ENCODE assay signal across 8 cellular contexts in the genomic region with DNA sequence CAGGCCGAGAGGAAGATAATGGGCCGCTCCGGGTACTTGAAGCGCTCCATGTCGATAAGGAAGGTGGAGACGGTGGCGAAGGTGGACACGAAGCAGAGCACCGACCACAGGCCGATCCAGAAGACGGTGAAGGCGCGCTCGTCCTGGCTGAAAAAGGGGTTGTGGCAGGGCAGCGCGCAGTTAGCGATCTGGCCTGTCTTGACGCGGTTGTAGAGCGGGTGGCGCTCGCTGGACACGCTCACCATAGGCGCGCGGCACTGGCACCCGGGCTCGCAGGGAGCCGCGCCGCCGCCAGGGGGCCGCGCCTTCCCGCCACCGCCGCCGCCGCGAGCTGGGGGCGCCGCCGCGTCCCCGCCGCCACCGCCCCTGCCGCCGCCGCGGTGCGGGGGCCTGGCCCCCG. TPM values are rescaled to one million over a fixed set of nuclear protein-coding genes. Genes with fewer than 3 reads are reported as not detected.
DNase-seq lines count a peak whose midpoint lies in the region; ATAC-seq and TF ChIP-seq lines count a peak whose summit lies in the region.

No MANE protein-coding gene starts in this region.

- no peaks in the 10 kb centered on the region for H3K36me3 ChIP-seq in esophagus squamous epithelium
- H3K36me3 ChIP-seq in muscle layer of duodenum (ENCODE audit: control insufficient read depth in 1 of 2, insufficient read depth in 2 of 2, low read length in 2 of 2), result no peaks in the 10 kb centered on the region
- no peaks in the 10 kb centered on the region for H3K36me3 ChIP-seq in tibial artery

- TF ChIP-seq CTCF in esophagus squamous epithelium (IDR thresholded peaks at IDR 0.05) (peak in 5 of 6 experiments; percentile 32 to 60 (median 50)), tibial artery (IDR thresholded peaks at IDR 0.05) (peak; percentile 36 to 70)

- DNase-seq in EH (ENCODE audit: low read depth) (peak; percentile 73), KBM-7 (peak; percentile 72), esophagus squamous epithelium (lab: John Stamatoyannopoulos, UW) (no peak), tibial artery (peak; percentile 57 to 80)
- peak; percentile 71 for DNase-seq in activated CD8-positive, alpha-beta memory T cell treated with anti-CD3 and anti-CD28 coated beads for 24 hours
- no peak for DNase-seq in effector CD4-positive, alpha-beta T cell

- peak; percentile 26 for ATAC-seq in GM21367 (IDR thresholded peaks at IDR 0.05; ENCODE audit: unreplicated experiment)

- H3K27me3 ChIP-seq in esophagus squamous epithelium (peaks cover 0 to 65% (median 0%) of the 10 kb centered on the region in 4 donors), muscle layer of duodenum (ENCODE audit: low read depth, low read length) (peaks cover 4% of the 10 kb centered on the region), tibial artery (no peaks in the 10 kb centered on the region)

- in situ Hi-C loops in KBM-7 (cut with MboI; ENCODE audit: low pct_unique_long_range_greater_than_20kb, low sequenced_read_pairs), result no loop called here

- intact Hi-C loops in esophagus squamous epithelium (cut with DNase I), result no loop called here
- intact Hi-C loops in tibial artery (cut with DNase I; ENCODE audit: low total_unique reads), result loop anchor here (10.0 kb wide), 2 partner anchors 154 to 516 kb away; a partner anchor contains a TSS

- H3K4me3 ChIP-seq in esophagus squamous epithelium (peak overlapping the region; percentile 25 to 85 (median 56)), muscle layer of duodenum (ENCODE audit: low read depth in 1 of 2, low read length in 2 of 2) (peak overlapping the region; percentile 44 to 68), tibial artery (peak overlapping the region; percentile 78 to 81)

- no peaks in the 10 kb centered on the region for H3K9me3 ChIP-seq in esophagus squamous epithelium
- H3K9me3 ChIP-seq in muscle layer of duodenum (ENCODE audit: control insufficient read depth in 1 of 2, low read length in 2 of 2), result no peaks in the 10 kb centered on the region
- H3K9me3 ChIP-seq in tibial artery, result no peaks in the 10 kb centered on the region

- peaks cover 13 to 50% (median 26%) of the 10 kb centered on the region in 3 donors for H3K4me1 ChIP-seq in esophagus squamous epithelium
- H3K4me1 ChIP-seq in muscle layer of duodenum (ENCODE audit: control insufficient read depth in 1 of 2, insufficient read depth in 2 of 2, low read length in 2 of 2), result peaks cover 0 to 25% of the 10 kb centered on the region in 2 donors
- peaks cover 0 to 55% (median 25%) of the 10 kb centered on the region in 4 donors for H3K4me1 ChIP-seq in tibial artery

- H3K27ac ChIP-seq in esophagus squamous epithelium, result no peak overlapping the region
- H3K27ac ChIP-seq in muscle layer of duodenum (ENCODE audit: low read length), result no peak overlapping the region
- H3K27ac ChIP-seq in tibial artery, result peak overlapping the region; percentile 64 to 71

- no peak for TF ChIP-seq POLR2A in esophagus squamous epithelium (IDR thresholded peaks at IDR 0.05)

- WGBS in esophagus squamous epithelium, 2 donors, result 2% methylated on average over 20 of the region's 53 CpGs; no CpG with 5 or more reads in 1 of the 2 donors

RNA-seq across cellular contexts. Expression of a gene that starts 1.6 kb away (rescaled TPM):
- total RNA-seq in esophagus squamous epithelium, result 1 to 10 TPM in 3 of 4 donors, under 1 TPM in 1; 0.53 to 2.3 (median 1.4) TPM

RNA-seq across cellular contexts. Expression of a gene that starts 35.3 kb away (rescaled TPM):
- not detected for total RNA-seq in esophagus squamous epithelium

Comparison
In these comparisons a context has a peak if more than half of its experiments do, and no peak if none do; other contexts are left out.
1. DNase-seq: peak in EH (single experiment), KBM-7 (single experiment), activated CD8-positive, alpha-beta memory T cell treated with anti-CD3 and anti-CD28 coated beads for 24 hours (single experiment) and tibial artery (2 of 2); none in esophagus squamous epithelium (single experiment) and effector CD4-positive, alpha-beta T cell (single experiment).
2. H3K27ac ChIP-seq: peak in tibial artery (2 of 2); none in esophagus squamous epithelium (0 of 4) and muscle layer of duodenum (single experiment).
3. Peak in every context shown above with its lines, with median percentiles within 50 percentile points of each other: H3K4me3 ChIP-seq.